In the genomic region with DNA sequence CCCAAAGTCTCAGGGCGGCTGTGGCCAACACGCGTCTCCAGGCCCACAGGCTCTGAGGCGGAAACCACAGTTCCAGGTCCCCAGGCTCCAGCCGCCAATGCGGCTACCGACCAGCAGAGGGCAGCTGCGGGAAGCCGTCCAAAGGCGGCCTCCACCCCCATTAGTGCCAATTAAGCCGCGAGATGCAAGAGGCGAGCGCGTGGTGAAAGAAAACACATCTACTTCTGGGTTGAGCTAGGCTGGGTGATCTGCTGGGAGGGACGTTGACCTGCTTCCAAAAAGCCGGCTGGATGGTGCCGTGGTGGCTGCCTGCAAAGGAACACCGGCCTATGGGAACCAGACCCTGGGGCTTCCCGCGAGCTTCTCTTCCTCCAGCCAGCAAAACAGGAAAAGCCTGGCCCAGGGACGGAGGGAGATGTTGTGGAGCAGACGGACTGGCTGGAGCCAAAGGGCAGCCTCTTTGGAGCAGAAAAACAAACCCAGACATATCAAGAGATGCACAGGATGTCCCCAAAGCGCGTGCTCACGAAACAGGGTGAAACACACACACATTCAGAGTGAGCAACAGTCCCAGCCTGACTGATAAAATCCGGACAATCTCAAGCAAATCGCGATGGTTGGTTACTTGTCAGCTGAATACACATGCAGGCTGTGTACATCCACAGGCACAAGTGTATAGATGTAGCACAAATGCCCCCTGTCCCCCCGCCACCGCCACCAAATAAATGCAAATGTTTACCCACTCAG, we compare ENCODE assay signal across 8 cellular contexts.
DNase-seq lines count a peak whose midpoint lies in the region; ATAC-seq, FAIRE-seq and TF ChIP-seq lines count a peak whose summit lies in the region.

No MANE protein-coding gene starts in this region.

- no peaks in the 10 kb centered on the region for H3K36me3 ChIP-seq in HUES64 (ENCODE audit: insufficient read depth, low read length)
- H3K36me3 ChIP-seq in OCI-LY1 (ENCODE audit: insufficient read depth, low read length) = no peaks in the 10 kb centered on the region
- no peaks in the 10 kb centered on the region for H3K36me3 ChIP-seq in cardiac muscle cell
- no peaks in the 10 kb centered on the region for H3K36me3 ChIP-seq in pancreas
- H3K36me3 ChIP-seq in vagina = no peaks in the 10 kb centered on the region

- H3K9me3 ChIP-seq in HUES64 (ENCODE audit: insufficient read depth, low read depth, low read length) (no peaks in the 10 kb centered on the region), OCI-LY1 (ENCODE audit: low read length) (no peaks in the 10 kb centered on the region), cardiac muscle cell (ENCODE audit: low read depth) (no peaks in the 10 kb centered on the region), pancreas (no peaks in the 10 kb centered on the region), vagina (no peaks in the 10 kb centered on the region)

- 33% methylated on average over 31 of the region's 31 CpGs for WGBS in HUES64
- 10 to 11% methylated on average over 31 of the region's 31 CpGs for WGBS in pancreas, 2 donors

- no peak for FAIRE-seq in pancreas (lab: Jason Lieb, UNC)

- TF ChIP-seq CTCF in OCI-LY1 (IDR thresholded peaks at IDR 0.05; ENCODE audit: low read length) = peak; percentile 90
- peak; percentile 99 for TF ChIP-seq CTCF in cardiac muscle cell (IDR thresholded peaks at IDR 0.05; ENCODE audit: low read depth, low read length)
- TF ChIP-seq CTCF in pancreas (IDR thresholded peaks at IDR 0.05) = peak; percentile 81 to 92 (median 85)
- peak; percentile 50 to 93 (median 67) for TF ChIP-seq CTCF in vagina (IDR thresholded peaks at IDR 0.05)

- DNase-seq in EL = peak; percentile 54
- peak; percentile 33 for DNase-seq in activated naive CD4-positive, alpha-beta T cell treated with anti-CD3 and anti-CD28 coated beads, Interleukin-2, amount 50 U/mL, for 16 hours
- peak; percentile 78 to 82 for DNase-seq in cardiac muscle cell (ENCODE audit: low read depth in 1 of 2, low spot score in 1 of 2)
- peak; percentile 38 to 93 (median 76) for DNase-seq in pancreas
- no peak for DNase-seq in vagina (ENCODE audit: extremely low spot score in 2 of 2)

- H3K27ac ChIP-seq in HUES64 (ENCODE audit: low read depth, low read length) (no peak overlapping the region), OCI-LY1 (ENCODE audit: low read depth, low read length, poor library complexity, severe bottlenecking) (no peak overlapping the region), cardiac muscle cell (no peak overlapping the region), pancreas (no peak overlapping the region), vagina (no peak overlapping the region)

- H3K9me2 ChIP-seq in OCI-LY1 (ENCODE audit: low read depth, low read length) = no peaks in the 10 kb centered on the region

- H3K79me2 ChIP-seq in OCI-LY1 (ENCODE audit: insufficient read depth, low read length) = no peaks in the 10 kb centered on the region

- H3K9ac ChIP-seq in HUES64 (ENCODE audit: low read depth, low read length) (peak overlapping the region; percentile 62), OCI-LY1 (ENCODE audit: low read length) (no peak overlapping the region)

- H2AFZ ChIP-seq in OCI-LY1 (ENCODE audit: low read length) = 0 out of 2 replicates have a peak overlapping the region, but pooled peaks have one; percentile 74

- TF ChIP-seq POLR2A in vagina (IDR thresholded peaks at IDR 0.05) = no peak

- intact Hi-C loops in pancreas (cut with DNase I) (no loop called here), vagina (cut with DNase I) (no loop called here)

- H3K4me2 ChIP-seq in OCI-LY1 (ENCODE audit: low read length) = peak overlapping the region; percentile 43; the same call in 1 of the 2 replicates

- H3K4me1 ChIP-seq in HUES64 (ENCODE audit: insufficient read depth, low read length) = no peaks in the 10 kb centered on the region
- H3K4me1 ChIP-seq in OCI-LY1 (ENCODE audit: insufficient read depth, low read length, severe bottlenecking) = peaks cover 4% of the 10 kb centered on the region
- peaks cover 3% of the 10 kb centered on the region for H3K4me1 ChIP-seq in cardiac muscle cell (ENCODE audit: low read depth)
- H3K4me1 ChIP-seq in pancreas = no peaks in the 10 kb centered on the region
- H3K4me1 ChIP-seq in vagina = peaks cover 12% of the 10 kb centered on the region

- H4K20me1 ChIP-seq in OCI-LY1 (ENCODE audit: insufficient read depth, low read length) = no peaks in the 10 kb centered on the region

- no peaks in the 10 kb centered on the region for H3K27me3 ChIP-seq in HUES64 (ENCODE audit: insufficient read depth, low read length)
- H3K27me3 ChIP-seq in OCI-LY1 (ENCODE audit: insufficient read depth, low read length) = no peaks in the 10 kb centered on the region
- H3K27me3 ChIP-seq in cardiac muscle cell = no peaks in the 10 kb centered on the region
- peaks cover 0 to 18% (median 0%) of the 10 kb centered on the region in 4 donors for H3K27me3 ChIP-seq in pancreas
- no peaks in the 10 kb centered on the region for H3K27me3 ChIP-seq in vagina

- ATAC-seq in GM21576 (IDR thresholded peaks at IDR 0.05; ENCODE audit: unreplicated experiment) (peak; percentile 98), pancreas (peak; percentile 84 to 99 (median 98))

- H3K4me3 ChIP-seq in HUES64 (ENCODE audit: low read length) (peak overlapping the region; percentile 48), OCI-LY1 (ENCODE audit: low read depth, low read length, poor library complexity, severe bottlenecking) (peak overlapping the region; percentile 32), cardiac muscle cell (peak overlapping the region; percentile 18), pancreas (peak overlapping the region in 1 of 4 donors; percentile 17), vagina (peak overlapping the region; percentile 25 to 39)

- H3F3A ChIP-seq in OCI-LY1 (ENCODE audit: insufficient read depth, low read length) = no peaks in the 10 kb centered on the region

Comparison
In these comparisons a context has a peak if more than half of its experiments do, and no peak if none do; other contexts are left out.
1. DNase-seq: peak in EL (single experiment), activated naive CD4-positive, alpha-beta T cell treated with anti-CD3 and anti-CD28 coated beads, Interleukin-2, amount 50 U/mL, for 16 hours (single experiment), cardiac muscle cell (2 of 2) and pancreas (6 of 6); none in vagina (0 of 2).
2. Peak in every context shown above with its lines, with median percentiles within 50 percentile points of each other: CTCF ChIP-seq.